In the genomic region with DNA sequence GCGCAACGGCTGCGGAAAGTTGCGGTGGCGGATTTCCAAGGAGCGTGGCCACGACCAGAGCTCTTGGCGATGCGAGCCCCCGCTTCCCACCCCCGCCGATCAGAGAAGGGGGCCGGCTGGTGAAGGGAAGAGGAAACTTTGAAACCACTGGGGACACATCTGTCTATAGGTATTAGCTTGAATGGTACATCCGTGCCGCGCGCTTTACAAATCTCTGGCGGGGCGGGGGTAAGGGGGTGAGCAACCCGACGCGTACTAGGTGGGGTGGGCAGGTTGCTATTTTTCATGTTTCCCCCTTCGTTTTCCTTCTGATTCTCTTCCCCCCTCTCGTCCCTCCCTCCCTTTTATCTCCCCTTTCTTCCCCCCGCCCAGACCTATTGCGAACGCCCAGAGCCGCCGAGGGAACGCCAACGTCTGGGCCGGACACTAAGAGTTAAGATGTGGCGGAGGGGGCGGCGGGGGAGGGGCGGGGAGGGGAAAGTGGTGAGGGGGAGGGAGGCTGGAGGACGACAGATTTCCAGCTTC, we compare ENCODE assay signal across 1 cellular context.
TF ChIP-seq lines count a peak whose summit lies in the region.

No MANE protein-coding gene starts in this region.

TF ChIP-seq in GM12878, 131 proteins besides CTCF, POLR2A, EP300 and RAD21:
- no peak for TF ChIP-seq EGR1 (IDR thresholded peaks at IDR 0.05; ENCODE audit: borderline replicate concordance in 1 of 2, low read depth in 2 of 2, low read length in 2 of 2)
- no peak for TF ChIP-seq STAT3 (IDR thresholded peaks at IDR 0.05; ENCODE audit: low read depth, low read length)
- TF ChIP-seq NFYA (IDR thresholded peaks at IDR 0.05; ENCODE audit: borderline replicate concordance, low read depth, low read length): no peak
- TF ChIP-seq PAX8 (IDR thresholded peaks at IDR 0.05): no peak
- TF ChIP-seq MTA2 (IDR thresholded peaks at IDR 0.05; ENCODE audit: low read depth): no peak
- TF ChIP-seq, protein P1, sequence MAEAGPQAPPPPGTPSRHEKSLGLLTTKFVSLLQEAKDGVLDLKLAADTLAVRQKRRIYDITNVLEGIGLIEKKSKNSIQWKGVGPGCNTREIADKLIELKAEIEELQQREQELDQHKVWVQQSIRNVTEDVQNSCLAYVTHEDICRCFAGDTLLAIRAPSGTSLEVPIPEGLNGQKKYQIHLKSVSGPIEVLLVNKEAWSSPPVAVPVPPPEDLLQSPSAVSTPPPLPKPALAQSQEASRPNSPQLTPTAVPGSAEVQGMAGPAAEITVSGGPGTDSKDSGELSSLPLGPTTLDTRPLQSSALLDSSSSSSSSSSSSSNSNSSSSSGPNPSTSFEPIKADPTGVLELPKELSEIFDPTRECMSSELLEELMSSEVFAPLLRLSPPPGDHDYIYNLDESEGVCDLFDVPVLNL (IDR thresholded peaks at IDR 0.05; ENCODE audit: low read depth, low read length): no peak
- TF ChIP-seq POLR2AphosphoS2 (IDR thresholded peaks at IDR 0.05; ENCODE audit: low read depth, low read length): no peak
- no peak for TF ChIP-seq MEF2A (IDR thresholded peaks at IDR 0.05; ENCODE audit: insufficient read depth, low read depth, low read length)
- no peak for TF ChIP-seq SREBF2 (IDR thresholded peaks at IDR 0.05; ENCODE audit: low read length)
- TF ChIP-seq ESRRA (IDR thresholded peaks at IDR 0.05; ENCODE audit: low read length): no peak
- TF ChIP-seq CEBPZ (IDR thresholded peaks at IDR 0.05; ENCODE audit: low read depth, low read length): no peak
- TF ChIP-seq SMARCA5 (IDR thresholded peaks at IDR 0.05): no peak
- TF ChIP-seq NRF1 (conservative IDR thresholded peaks at IDR 0.05; ENCODE audit: low read depth, low read length): no peak
- no peak for TF ChIP-seq ATF7 (IDR thresholded peaks at IDR 0.05; ENCODE audit: low read depth)
- TF ChIP-seq ZBED1 (IDR thresholded peaks at IDR 0.05; ENCODE audit: borderline replicate concordance): no peak
- TF ChIP-seq ZNF687 (IDR thresholded peaks at IDR 0.05): no peak
- no peak for TF ChIP-seq CBX5 (IDR thresholded peaks at IDR 0.05; ENCODE audit: low read depth)
- no peak for TF ChIP-seq GATAD2B (conservative IDR thresholded peaks at IDR 0.05; ENCODE audit: low read depth)
- no peak for TF ChIP-seq STAT1 (conservative IDR thresholded peaks at IDR 0.05)
